Comparison of ENCODE assay signal across 8 cellular contexts in the genomic region with DNA sequence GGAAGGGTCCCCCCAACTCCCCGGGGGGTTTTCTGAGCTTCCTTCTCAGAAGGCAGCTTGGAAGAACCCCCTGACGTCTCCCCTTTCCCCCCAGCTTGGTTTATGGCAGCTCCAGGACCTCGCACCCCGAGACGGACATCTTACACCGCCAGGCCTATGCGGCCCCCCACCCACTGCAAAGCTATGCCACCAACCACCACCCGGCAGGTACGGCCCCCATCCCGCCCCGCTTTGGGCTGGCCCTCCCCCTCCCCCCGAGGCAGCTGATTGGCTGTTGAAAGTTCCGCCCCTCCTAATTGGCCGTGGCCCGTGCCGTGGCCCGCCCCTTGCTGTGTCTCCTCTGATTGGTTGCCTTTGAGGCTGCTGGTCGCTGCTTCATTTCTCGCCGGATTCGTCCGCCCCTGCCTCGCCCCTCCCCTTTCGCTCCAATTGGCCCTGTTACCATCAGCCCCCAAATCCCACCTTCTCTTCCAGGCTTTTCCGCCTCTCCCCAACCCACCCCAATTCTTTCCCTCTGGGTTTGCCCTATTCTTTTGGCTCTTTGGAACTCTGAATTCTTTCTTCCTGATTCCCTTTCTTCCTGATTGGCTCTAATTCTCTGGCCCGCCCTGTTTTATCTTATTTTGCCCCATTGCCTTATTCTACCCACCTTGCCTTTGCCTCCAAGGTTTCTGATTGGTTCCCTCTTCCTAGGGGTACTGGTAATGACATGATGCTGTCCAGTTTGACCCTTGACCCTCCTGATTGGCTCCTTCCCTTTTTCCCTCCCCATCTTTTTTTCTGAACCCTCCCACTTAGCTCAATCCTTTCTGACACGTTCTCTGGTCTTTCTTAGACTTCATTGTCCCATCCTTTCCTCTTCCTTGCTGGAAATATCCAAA. TPM values are rescaled to one million over a fixed set of nuclear protein-coding genes. Genes with fewer than 3 reads are reported as not detected.
DNase-seq lines count a peak whose midpoint lies in the region; ATAC-seq and TF ChIP-seq lines count a peak whose summit lies in the region.

No MANE protein-coding gene starts in this region.

- in situ Hi-C loops in GM13976 (cut with MboI; ENCODE audit: low sequenced_read_pairs, unreplicated experiment): no loop called here

- ATAC-seq in HG02970 (IDR thresholded peaks at IDR 0.05; ENCODE audit: low FRiP score, unreplicated experiment): peak; percentile 46
- peak; percentile 13 for ATAC-seq in left lobe of liver
- no peak for ATAC-seq in HG02884 (IDR thresholded peaks at IDR 0.05; ENCODE audit: unreplicated experiment)

- DNase-seq in GM13976 (ENCODE audit: low spot score) (peak; percentile 100), NCI-H460 (ENCODE audit: extremely low read depth, low read depth) (peak; percentile 85), dedifferentiated amniotic fluid mesenchymal stem cell (ENCODE audit: extremely low spot score) (peak; percentile 90), left lobe of liver (ENCODE audit: low spot score) (peak; percentile 86)
- DNase-seq in activated CD4-positive, alpha-beta T cell treated with anti-CD3 and anti-CD28 coated beads, Interleukin-2, amount 50 U/mL, for 1 hour: peak; percentile 93
- peak; percentile 85 to 88 for DNase-seq in stimulated activated CD4-positive, alpha-beta T cell treated with anti-CD3 and anti-CD28 coated beads, Interleukin-1b, Interleukin-23, amount 100 ng/mL, for 4 hours (ENCODE audit: low read depth in 2 of 2)

- TF ChIP-seq CTCF in GM13976 (IDR thresholded peaks at IDR 0.05; ENCODE audit: borderline replicate concordance, control extremely low read depth, extremely low read depth, insufficient read depth, missing control alignments): no peak

RNA-seq across cellular contexts. Expression of a gene that starts 2.5 kb away (rescaled TPM):
- 2.1 and 3.0 TPM in 2 replicates for total RNA-seq in NCI-H460 (2014; rRNA removed; shearing (Covaris generic))
- 1.4 and 1.8 TPM in 2 replicates for polyA plus RNA-seq in NCI-H460 (2014; cell fraction: nucleus; rRNA removed)
- total RNA-seq in left lobe of liver: 10.5 TPM

RNA-seq across cellular contexts. Expression of a gene that starts 12.4 kb away (rescaled TPM):
- total RNA-seq in NCI-H460 (2014; rRNA removed; shearing (Covaris generic)): 0.14 TPM in 1 of 2 replicates, not detected in the other
- 0.11 TPM in 1 of 2 replicates, not detected in the other for polyA plus RNA-seq in NCI-H460 (2014; cell fraction: nucleus; rRNA removed)
- 8.5 TPM for total RNA-seq in left lobe of liver

RNA-seq across cellular contexts. Expression of a gene that starts 13.1 kb away (rescaled TPM):
- 21.8 and 31.8 TPM in 2 replicates for total RNA-seq in NCI-H460 (2014; rRNA removed; shearing (Covaris generic))
- polyA plus RNA-seq in NCI-H460 (2014; cell fraction: nucleus; rRNA removed): 48.7 and 70.3 TPM in 2 replicates
- 29.1 TPM for total RNA-seq in left lobe of liver

RNA-seq across cellular contexts. Expression of a gene that starts 46.5 kb away (rescaled TPM):
- 17.2 and 19.6 TPM in 2 replicates for total RNA-seq in NCI-H460 (2014; rRNA removed; shearing (Covaris generic))
- polyA plus RNA-seq in NCI-H460 (2014; cell fraction: nucleus; rRNA removed): 3.9 and 20.1 TPM in 2 replicates
- total RNA-seq in left lobe of liver: 8.9 TPM

RNA-seq across cellular contexts. Expression of a gene that starts 48.5 kb away (rescaled TPM):
- 8.3 and 12.3 TPM in 2 replicates for total RNA-seq in NCI-H460 (2014; rRNA removed; shearing (Covaris generic))
- 20.5 and 24.0 TPM in 2 replicates for polyA plus RNA-seq in NCI-H460 (2014; cell fraction: nucleus; rRNA removed)
- total RNA-seq in left lobe of liver: 35.5 TPM
